ENCODE assay signal across 9 cellular contexts in the genomic region with DNA sequence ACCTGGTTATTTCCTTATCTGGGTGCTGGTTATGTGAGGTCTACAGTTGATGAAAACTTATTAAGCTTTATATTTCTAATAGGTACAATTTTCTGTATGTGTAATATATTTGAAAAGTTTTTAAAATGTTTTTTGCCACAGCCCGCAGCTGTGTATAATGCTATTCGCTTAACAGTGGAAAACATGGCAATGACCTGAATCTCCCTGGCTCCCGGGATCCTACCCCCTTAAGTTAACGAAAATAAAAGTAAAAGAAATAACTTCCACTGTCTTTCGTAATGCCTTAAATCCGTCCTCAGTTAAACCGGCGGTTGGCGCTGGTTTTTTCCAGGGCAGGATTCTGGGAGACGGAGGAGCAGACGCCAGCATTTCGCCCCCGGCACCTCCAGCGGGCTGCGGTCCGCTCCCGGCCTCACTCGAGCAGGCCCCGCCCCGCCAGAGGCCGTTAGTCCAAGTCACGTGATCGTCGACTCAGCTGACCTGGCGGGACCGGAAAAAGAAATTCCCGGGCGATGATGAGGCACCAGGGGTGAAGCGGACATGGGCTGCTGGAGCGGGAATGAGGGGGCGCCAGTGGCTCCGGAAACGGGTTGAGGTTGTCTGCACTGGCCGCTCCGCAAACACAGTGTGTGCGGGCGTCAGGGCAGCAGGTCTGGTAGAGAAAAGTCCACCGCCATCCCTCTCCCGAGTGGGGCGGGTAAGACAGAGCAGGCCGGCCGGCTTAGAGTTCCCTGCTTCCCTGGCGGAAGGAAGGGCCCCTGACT. TPM values are rescaled to one million over a fixed set of nuclear protein-coding genes. Genes with fewer than 3 reads are reported as not detected.
DNase-seq lines count a peak whose midpoint lies in the region; ATAC-seq and TF ChIP-seq lines count a peak whose summit lies in the region.
"Not testable (repeated sequence)": the region's sequence is repeated elsewhere in the genome, so short reads cannot be mapped to it uniquely, and the experiment has no call there.
"Had no signal": no experiment of that assay in that cellular context is flagged by ENCODE, and none has a peak within 500 bp of the region (broad histone marks: within the 10 kb centered on the region; RNA-seq: fewer than 3 reads in every experiment).

No MANE protein-coding gene starts in this region.

- ATAC-seq in GM18502 (IDR thresholded peaks at IDR 0.05; ENCODE audit: poor library complexity, unreplicated experiment) (peak; percentile 79), HG03159 (IDR thresholded peaks at IDR 0.05; ENCODE audit: unreplicated experiment) (peak; percentile 64), right lobe of liver (peak; percentile 69 to 86 (median 78))

- not testable (repeated sequence) for H3F3A ChIP-seq in SK-N-SH (replicated peaks; ENCODE audit: insufficient read depth)

- not testable (repeated sequence) for TF ChIP-seq RAD21 in SK-N-SH (IDR thresholded peaks at IDR 0.05; ENCODE audit: low read length)

- H3K9me3 ChIP-seq in SK-N-SH, right lobe of liver, tibial nerve: not testable (repeated sequence)

- not testable (repeated sequence) for H2AFZ ChIP-seq in SK-N-SH (ENCODE audit: low read depth)

- POLR2A ChIA-PET in SK-N-SH (lab: Yijun Ruan, JAX): not testable (repeated sequence)

- intact Hi-C loops in right lobe of liver (cut with DNase I): not testable (repeated sequence)

- TF ChIP-seq CTCF in SK-N-SH (IDR thresholded peaks at IDR 0.05); epithelial cell of proximal tubule (conservative IDR thresholded peaks at IDR 0.05; ENCODE audit: low read depth, low read length); right lobe of liver (IDR thresholded peaks at IDR 0.05); tibial nerve (IDR thresholded peaks at IDR 0.05): not testable (repeated sequence)

- not testable (repeated sequence) for H3K79me2 ChIP-seq in SK-N-SH (ENCODE audit: insufficient read depth)

- WGBS in SK-N-SH (ENCODE audit: low lambda C conversion rate): no CpG with 5 or more reads among the region's 43 CpGs
- no CpG with 5 or more reads among the region's 43 CpGs for WGBS in right lobe of liver (ENCODE audit: insufficient coverage, low coverage, low lambda C conversion rate, missing lambda C conversion rate)
- no CpG with 5 or more reads among the region's 43 CpGs for WGBS in tibial nerve, 2 donors

- H3K9me2 ChIP-seq in SK-N-SH: not testable (repeated sequence)

- H3K4me1 ChIP-seq in SK-N-SH (ENCODE audit: control insufficient read depth in 1 of 2, insufficient read depth in 2 of 2, low read depth in 1 of 2, low read length in 1 of 2); right lobe of liver; tibial nerve: not testable (repeated sequence)

- not testable (repeated sequence) for H3K4me2 ChIP-seq in SK-N-SH

- not testable (repeated sequence) for TF ChIP-seq POLR2A in right lobe of liver (IDR thresholded peaks at IDR 0.05); tibial nerve (IDR thresholded peaks at IDR 0.05)

- H4K20me1 ChIP-seq in SK-N-SH (ENCODE audit: insufficient read depth): not testable (repeated sequence)

- H3K36me3 ChIP-seq in SK-N-SH (replicated peaks in 1 of 2; ENCODE audit: control insufficient read depth in 1 of 2, insufficient read depth in 2 of 2, low read length in 1 of 2); right lobe of liver; tibial nerve: not testable (repeated sequence)

- not testable (repeated sequence) for DNase-seq in SK-N-SH; epithelial cell of proximal tubule (ENCODE audit: low read depth); skeletal muscle cell (ENCODE audit: low read depth)
- peak; percentile 36 for DNase-seq in activated effector memory CD4-positive, alpha-beta T cell treated with Interleukin-2 at 50 U/mL for 16 hours
- DNase-seq in right lobe of liver: peak; percentile 64 to 82 (median 67)
- DNase-seq in tibial nerve (ENCODE audit: low spot score in 2 of 2): peak; percentile 72 to 78

- not testable (repeated sequence) for H3K27me3 ChIP-seq in SK-N-SH (ENCODE audit: insufficient read depth); right lobe of liver; tibial nerve

- H3K27ac ChIP-seq in SK-N-SH (ENCODE audit: low read depth in 2 of 2, low read length in 1 of 2); right lobe of liver; tibial nerve: not testable (repeated sequence)

- CTCF ChIA-PET in SK-N-SH (lab: Yijun Ruan, JAX): not testable (repeated sequence)

- not testable (repeated sequence) for TF ChIP-seq EP300 in SK-N-SH (IDR thresholded peaks at IDR 0.05; ENCODE audit: borderline replicate concordance in 1 of 2, low read depth in 1 of 2, low read length in 1 of 2); tibial nerve (IDR thresholded peaks at IDR 0.05)

- H3K9ac ChIP-seq in SK-N-SH: peak overlapping the region; percentile 28; the same call in 1 of the 2 replicates

- H3K4me3 ChIP-seq in SK-N-SH (ENCODE audit: low read depth in 2 of 2, low read length in 1 of 2) (peak overlapping the region in 1 of 2 experiments; percentile 40; a peak in 2 of 4 replicates), epithelial cell of proximal tubule (ENCODE audit: low read depth, low read length) (peak overlapping the region; percentile 48), right lobe of liver (peak overlapping the region in 2 of 3 donors; percentile 47 to 53), skeletal muscle cell (ENCODE audit: low read depth, low read length) (peak overlapping the region; percentile 44), tibial nerve (peak overlapping the region in 2 of 4 donors; percentile 32 to 51)

TF ChIP-seq in SK-N-SH, 30 proteins besides CTCF, POLR2A, EP300 and RAD21:
- TF ChIP-seq, protein P1, sequence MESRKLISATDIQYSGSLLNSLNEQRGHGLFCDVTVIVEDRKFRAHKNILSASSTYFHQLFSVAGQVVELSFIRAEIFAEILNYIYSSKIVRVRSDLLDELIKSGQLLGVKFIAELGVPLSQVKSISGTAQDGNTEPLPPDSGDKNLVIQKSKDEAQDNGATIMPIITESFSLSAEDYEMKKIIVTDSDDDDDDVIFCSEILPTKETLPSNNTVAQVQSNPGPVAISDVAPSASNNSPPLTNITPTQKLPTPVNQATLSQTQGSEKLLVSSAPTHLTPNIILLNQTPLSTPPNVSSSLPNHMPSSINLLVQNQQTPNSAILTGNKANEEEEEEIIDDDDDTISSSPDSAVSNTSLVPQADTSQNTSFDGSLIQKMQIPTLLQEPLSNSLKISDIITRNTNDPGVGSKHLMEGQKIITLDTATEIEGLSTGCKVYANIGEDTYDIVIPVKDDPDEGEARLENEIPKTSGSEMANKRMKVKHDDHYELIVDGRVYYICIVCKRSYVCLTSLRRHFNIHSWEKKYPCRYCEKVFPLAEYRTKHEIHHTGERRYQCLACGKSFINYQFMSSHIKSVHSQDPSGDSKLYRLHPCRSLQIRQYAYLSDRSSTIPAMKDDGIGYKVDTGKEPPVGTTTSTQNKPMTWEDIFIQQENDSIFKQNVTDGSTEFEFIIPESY (IDR thresholded peaks at IDR 0.05; ENCODE audit: borderline replicate concordance, low read depth): 0 out of 2 replicates have a peak, but pooled peaks have one; percentile 33
- TF ChIP-seq GABPA (IDR thresholded peaks at IDR 0.05; ENCODE audit: low read depth): peak; percentile 28; the same call in 1 of the 2 replicates
- TF ChIP-seq, protein P2, sequence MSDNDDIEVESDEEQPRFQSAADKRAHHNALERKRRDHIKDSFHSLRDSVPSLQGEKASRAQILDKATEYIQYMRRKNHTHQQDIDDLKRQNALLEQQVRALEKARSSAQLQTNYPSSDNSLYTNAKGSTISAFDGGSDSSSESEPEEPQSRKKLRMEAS (IDR thresholded peaks at IDR 0.05; ENCODE audit: low read depth): 0 out of 2 replicates have a peak, but pooled peaks have one; percentile 14
- TF ChIP-seq, protein P3, sequence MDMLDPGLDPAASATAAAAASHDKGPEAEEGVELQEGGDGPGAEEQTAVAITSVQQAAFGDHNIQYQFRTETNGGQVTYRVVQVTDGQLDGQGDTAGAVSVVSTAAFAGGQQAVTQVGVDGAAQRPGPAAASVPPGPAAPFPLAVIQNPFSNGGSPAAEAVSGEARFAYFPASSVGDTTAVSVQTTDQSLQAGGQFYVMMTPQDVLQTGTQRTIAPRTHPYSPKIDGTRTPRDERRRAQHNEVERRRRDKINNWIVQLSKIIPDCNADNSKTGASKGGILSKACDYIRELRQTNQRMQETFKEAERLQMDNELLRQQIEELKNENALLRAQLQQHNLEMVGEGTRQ (IDR thresholded peaks at IDR 0.05; ENCODE audit: borderline replicate concordance, low read depth, low read length): 0 out of 2 replicates have a peak, but pooled peaks have one; percentile 23
- TF ChIP-seq, protein P4, sequence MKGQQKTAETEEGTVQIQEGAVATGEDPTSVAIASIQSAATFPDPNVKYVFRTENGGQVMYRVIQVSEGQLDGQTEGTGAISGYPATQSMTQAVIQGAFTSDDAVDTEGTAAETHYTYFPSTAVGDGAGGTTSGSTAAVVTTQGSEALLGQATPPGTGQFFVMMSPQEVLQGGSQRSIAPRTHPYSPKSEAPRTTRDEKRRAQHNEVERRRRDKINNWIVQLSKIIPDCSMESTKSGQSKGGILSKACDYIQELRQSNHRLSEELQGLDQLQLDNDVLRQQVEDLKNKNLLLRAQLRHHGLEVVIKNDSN (IDR thresholded peaks at IDR 0.05; ENCODE audit: borderline replicate concordance, low read depth): peak; percentile 80

RNA-seq across cellular contexts. Expression of a gene that starts 17.8 kb away (rescaled TPM):
- polyA plus RNA-seq in SK-N-SH (2012; rRNA removed): 0.03 TPM in 1 of 2 replicates, not detected in the other
- polyA plus RNA-seq in SK-N-SH (2012; cell fraction: cytosol; rRNA removed): 0.03 TPM in 1 of 2 replicates, not detected in the other
- polyA plus RNA-seq in SK-N-SH (2012; cell fraction: nucleus; rRNA removed): 0.06 and 0.08 TPM in 2 replicates
- 0.35 TPM in 1 of 2 replicates, not detected in the other for total RNA-seq in epithelial cell of proximal tubule
- 1 to 10 TPM in 2 of 6 experiments, under 1 TPM in 4; 0.13 to 1.8 (median 0.41) TPM for total RNA-seq in right lobe of liver
- under 1 TPM in 1 of 4 donors, not detected in 3; 0.42 TPM for total RNA-seq in tibial nerve
- total RNA-seq: glomerular endothelial cell had no signal

RNA-seq across cellular contexts. Expression of a gene that starts 49.3 kb away (rescaled TPM):
- polyA plus RNA-seq in SK-N-SH (2012; rRNA removed): not detected in 2 replicates
- polyA plus RNA-seq in SK-N-SH (2012; cell fraction: cytosol; rRNA removed): not detected in 2 replicates
- polyA plus RNA-seq in SK-N-SH (2012; cell fraction: nucleus; rRNA removed): not detected in 2 replicates
- total RNA-seq in epithelial cell of proximal tubule (not detected in 2 replicates), right lobe of liver (under 1 TPM in 1 of 6 experiments, not detected in 5; 0.24 TPM), tibial nerve (not detected)
- total RNA-seq: glomerular endothelial cell had no signal

RNA-seq across cellular contexts. Expression of a gene that starts 49.3 kb away (rescaled TPM):
- polyA plus RNA-seq in SK-N-SH (2012; rRNA removed): 18.5 and 27.8 TPM in 2 replicates
- 19.1 and 19.8 TPM in 2 replicates for polyA plus RNA-seq in SK-N-SH (2012; cell fraction: cytosol; rRNA removed)
- polyA plus RNA-seq in SK-N-SH (2012; cell fraction: nucleus; rRNA removed): 50.5 and 66.5 TPM in 2 replicates
- total RNA-seq in epithelial cell of proximal tubule: 11.6 and 16.9 TPM in 2 replicates
- total RNA-seq in right lobe of liver: 10 to 100 TPM in 3 of 6 experiments, 1 to 10 TPM in 3; 6.0 to 24.1 (median 9.5) TPM
- 10 to 100 TPM; 28.4 to 63.3 (median 38.7) TPM for total RNA-seq in tibial nerve
